19 cellular contexts compared by ENCODE assay signal in genomic region chr2:10359246-10359645, GRCh38. TPM values are rescaled to one million over a fixed set of nuclear protein-coding genes. Genes with fewer than 3 reads are reported as not detected.
DNase-seq lines count a peak whose midpoint lies in the region; ATAC-seq and TF ChIP-seq lines count a peak whose summit lies in the region.
"Had no signal": no experiment of that assay in that cellular context is flagged by ENCODE, and none has a peak within 500 bp of the region (broad histone marks: within the 10 kb centered on the region; RNA-seq: fewer than 3 reads in every experiment).

No MANE protein-coding gene starts in this region.

- H3K14ac ChIP-seq in neuronal stem cell (ENCODE audit: low read length), result no peak overlapping the region

- H3K27ac ChIP-seq in neuronal stem cell (replicated peaks; ENCODE audit: low read length) (no peak overlapping the region), hepatocyte (no peak overlapping the region)
- H3K27ac ChIP-seq: 22Rv1, HL-60 had no signal

- peak overlapping the region; percentile 53 for H2BK15ac ChIP-seq in neuronal stem cell (ENCODE audit: low read length)

- WGBS in neuronal stem cell (ENCODE audit: extremely low coverage in 2 of 2, insufficient read length in 2 of 2, insufficient replicate concordance in 1 of 2), 2 donors, result no CpG with 5 or more reads among the region's 8 CpGs
- 84% methylated on average over 8 of the region's 8 CpGs for WGBS in hepatocyte (ENCODE audit: low lambda C conversion rate, missing lambda C conversion rate)

- no peaks in the 10 kb centered on the region for H3K9me3 Mint-ChIP-seq in activated CD8-positive, alpha-beta memory T cell treated with anti-CD3 and anti-CD28 coated beads, Interleukin-2, amount 10 ng/mL, durations not matched to agents 7 days and 5 days (ENCODE audit: low read depth)
- H3K9me3 Mint-ChIP-seq: CD4-positive, CD25-positive, alpha-beta regulatory T cell; GM23338; HFFc6 had no signal

- H3K27me3 Mint-ChIP-seq in activated CD8-positive, alpha-beta memory T cell treated with anti-CD3 and anti-CD28 coated beads, Interleukin-2, amount 10 ng/mL, durations not matched to agents 7 days and 5 days, result no peaks in the 10 kb centered on the region
- H3K27me3 Mint-ChIP-seq: CD4-positive, CD25-positive, alpha-beta regulatory T cell had no signal

- H2BK120ac ChIP-seq in neuronal stem cell (ENCODE audit: low read depth, low read length), result peak overlapping the region; percentile 82

- peak overlapping the region; percentile 43 for H2AK5ac ChIP-seq in neuronal stem cell (ENCODE audit: low read depth, low read length)

- no peaks in the 10 kb centered on the region for H3K79me1 ChIP-seq in neuronal stem cell (ENCODE audit: low read depth, low read length)

- peak overlapping the region; percentile 82 for H3K18ac ChIP-seq in neuronal stem cell (ENCODE audit: low read length)

- peaks cover 6% of the 10 kb centered on the region for H4K20me1 ChIP-seq in hepatocyte (ENCODE audit: insufficient read depth, poor library complexity, severe bottlenecking)

- peak overlapping the region; percentile 60 for H3K4ac ChIP-seq in neuronal stem cell (ENCODE audit: low read length)

- no peaks in the 10 kb centered on the region for H3K36me3 ChIP-seq in neuronal stem cell (replicated peaks in 1 of 2; ENCODE audit: control insufficient read depth in 2 of 2, insufficient read depth in 2 of 2, low read length in 2 of 2)
- H3K36me3 ChIP-seq in hepatocyte (replicated peaks; ENCODE audit: insufficient read depth, low read depth), result no peaks in the 10 kb centered on the region

- H3K9ac ChIP-seq in neuronal stem cell (ENCODE audit: low read depth, low read length, poor library complexity), result no peak overlapping the region

- H2BK12ac ChIP-seq in neuronal stem cell (ENCODE audit: low read length), result peak overlapping the region; percentile 76

- H3K4me3 Mint-ChIP-seq in activated CD8-positive, alpha-beta memory T cell treated with anti-CD3 and anti-CD28 coated beads, Interleukin-2, amount 10 ng/mL, durations not matched to agents 7 days and 5 days, result no peak overlapping the region
- H3K4me3 Mint-ChIP-seq: CD4-positive, CD25-positive, alpha-beta regulatory T cell; GM23338; HFFc6 had no signal

- no peaks in the 10 kb centered on the region for H3K4me1 Mint-ChIP-seq in activated CD8-positive, alpha-beta memory T cell treated with anti-CD3 and anti-CD28 coated beads, Interleukin-2, amount 10 ng/mL, durations not matched to agents 7 days and 5 days

- no peak overlapping the region for H3K27ac Mint-ChIP-seq in activated CD8-positive, alpha-beta memory T cell treated with anti-CD3 and anti-CD28 coated beads, Interleukin-2, amount 10 ng/mL, durations not matched to agents 7 days and 5 days
- H3K27ac Mint-ChIP-seq: GM23338, HFFc6 had no signal

- DNase-seq in NCI-H82 (lab: John Stamatoyannopoulos, UW) (peak; percentile 39), NCI-H82 treated with DMSO at 0.1 percent for 48 hours (lab: John Stamatoyannopoulos, UW; ENCODE audit: unreplicated experiment) (no peak), ELF-1 (ENCODE audit: low read depth, low spot score) (peak; percentile 25), neuronal stem cell (ENCODE audit: low spot score) (no peak), NCI-H1417 (lab: John Stamatoyannopoulos, UW) (no peak), hepatocyte (ENCODE audit: low spot score) (no peak)
- DNase-seq in activated CD8-positive, alpha-beta memory T cell treated with anti-CD3 and anti-CD28 coated beads, Interleukin-2, amount 10 ng/mL, durations not matched to agents 7 days and 5 days, result no peak
- DNase-seq: AML-193; C1 segment of cervical spinal cord; CD4-positive, CD25-positive, alpha-beta regulatory T cell; DMS79 treated with DMSO at 0.1 percent for 48 hours; HFFc6 had no signal

- peaks cover 2 to 14% of the 10 kb centered on the region in 2 donors for H3K4me1 ChIP-seq in neuronal stem cell (ENCODE audit: control insufficient read depth in 2 of 2, insufficient read depth in 1 of 2, low read depth in 1 of 2, low read length in 2 of 2)
- no peaks in the 10 kb centered on the region for H3K4me1 ChIP-seq in hepatocyte (ENCODE audit: insufficient read depth)

- H4K91ac ChIP-seq in neuronal stem cell (ENCODE audit: low read depth, low read length, poor library complexity), result no peak overlapping the region

- no peak overlapping the region for H3K4me3 ChIP-seq in neuronal stem cell (ENCODE audit: low read length in 2 of 2)
- H3K4me3 ChIP-seq in hepatocyte, result no peak overlapping the region
- H3K4me3 ChIP-seq: A549, GM12878, GM23338 had no signal

- no peaks in the 10 kb centered on the region for H3K27me3 ChIP-seq in neuronal stem cell (ENCODE audit: control insufficient read depth in 3 of 3, insufficient read depth in 3 of 3, low read depth in 1 of 3, low read length in 3 of 3)
- H3K27me3 ChIP-seq in hepatocyte, result no peaks in the 10 kb centered on the region

- H2AFZ ChIP-seq in neuronal stem cell (ENCODE audit: low read length) (no peak overlapping the region), hepatocyte (no peak overlapping the region)
- H2AFZ ChIP-seq: GM23338 had no signal

- CTCF ChIA-PET in activated CD8-positive, alpha-beta memory T cell treated with anti-CD3 and anti-CD28 coated beads, Interleukin-2, amount 10 ng/mL, durations not matched to agents 7 days and 5 days (lab: Charles Lee), result no interaction called here

- no peak overlapping the region for H4K8ac ChIP-seq in neuronal stem cell (ENCODE audit: low read depth, low read length)

- H3K9me3 ChIP-seq in neuronal stem cell (replicated peaks in 1 of 2; ENCODE audit: control insufficient read depth in 2 of 2, insufficient read depth in 1 of 2, low read depth in 1 of 2, low read length in 2 of 2) (no peaks in the 10 kb centered on the region), hepatocyte (ENCODE audit: low read depth) (no peaks in the 10 kb centered on the region)
- H3K9me3 ChIP-seq: A549 had no signal

- ATAC-seq in GM18907 (IDR thresholded peaks at IDR 0.05; ENCODE audit: unreplicated experiment), result no peak
- ATAC-seq in activated CD8-positive, alpha-beta memory T cell treated with anti-CD3 and anti-CD28 coated beads, Interleukin-2, amount 10 ng/mL, durations not matched to agents 7 days and 5 days, result no peak
- ATAC-seq: A549, GM12878, GM23338, HCT116 had no signal

- H2BK5ac ChIP-seq in neuronal stem cell (ENCODE audit: low read length), result no peak overlapping the region

- no peak for TF ChIP-seq CTCF in hepatocyte (IDR thresholded peaks at IDR 0.05; ENCODE audit: poor library complexity)

- H3K36me3 Mint-ChIP-seq in activated CD8-positive, alpha-beta memory T cell treated with anti-CD3 and anti-CD28 coated beads, Interleukin-2, amount 10 ng/mL, durations not matched to agents 7 days and 5 days, result no peaks in the 10 kb centered on the region

- peaks cover 16% of the 10 kb centered on the region for H3K79me2 ChIP-seq in hepatocyte

- H3K4me2 ChIP-seq in neuronal stem cell (ENCODE audit: insufficient read depth, low read length, poor library complexity, severe bottlenecking) (no peak overlapping the region), hepatocyte (no peak overlapping the region)
- H3K4me2 ChIP-seq: A549, GM23338 had no signal

- no peaks in the 10 kb centered on the region for H3K9me2 ChIP-seq in hepatocyte (replicated peaks; ENCODE audit: insufficient read depth)

- H3K23ac ChIP-seq in neuronal stem cell (ENCODE audit: low read depth, low read length, poor library complexity), result peak overlapping the region; percentile 46

RNA-seq across cellular contexts. Expression of gene HPCAL1, which starts 56.5 kb away (rescaled TPM):
- 10.7 TPM for polyA plus RNA-seq in neuronal stem cell (2013, experiment 1 of 2)
- 9.6 TPM for polyA plus RNA-seq in neuronal stem cell (2013, experiment 2 of 2)
- total RNA-seq in activated CD8-positive, alpha-beta memory T cell treated with anti-CD3 and anti-CD28 coated beads, Interleukin-2, amount 10 ng/mL, durations not matched to agents 7 days and 5 days, result 10 to 100 TPM; 29.0 to 47.0 TPM
- total RNA-seq in hepatocyte, result 13.8 and 22.5 TPM in 2 replicates
- polyA plus RNA-seq in hepatocyte, result 37.4 and 39.1 TPM in 2 replicates

Comparison
In these comparisons a context has a peak if more than half of its experiments do, and no peak if none do; other contexts are left out.
1. DNase-seq: peak in NCI-H82 (single experiment) and ELF-1 (single experiment); none in NCI-H82 treated with DMSO at 0.1 percent for 48 hours (single experiment), neuronal stem cell (single experiment), NCI-H1417 (0 of 3), activated CD8-positive, alpha-beta memory T cell treated with anti-CD3 and anti-CD28 coated beads, Interleukin-2, amount 10 ng/mL, durations not matched to agents 7 days and 5 days (single experiment) and hepatocyte (single experiment).